ENCODE assay signal across 20 cellular contexts in the genomic region with DNA sequence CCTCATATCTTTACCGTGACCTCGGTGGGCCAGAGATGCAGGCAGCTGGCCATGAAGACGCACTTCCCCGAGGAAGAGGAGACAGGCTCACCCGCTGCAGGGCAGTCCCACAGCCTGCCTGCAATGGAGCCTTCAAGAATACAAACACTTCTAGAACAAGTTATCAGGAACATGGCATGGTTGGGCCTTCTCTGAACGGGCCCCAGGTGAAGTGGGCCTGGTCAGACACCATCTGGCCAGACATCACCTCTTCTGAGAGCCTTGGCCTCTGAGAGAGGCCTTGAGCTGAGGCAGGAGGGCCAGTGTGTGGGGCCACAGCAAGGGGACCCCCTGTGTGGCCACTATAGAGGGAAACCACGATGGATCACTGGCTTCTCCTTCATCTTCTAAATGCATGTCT.
"Had no signal": no experiment of that assay in that cellular context is flagged by ENCODE, and none has a peak within 500 bp of the region (broad histone marks: within the 10 kb centered on the region; RNA-seq: fewer than 3 reads in every experiment).

No MANE protein-coding gene starts in this region.

- H3K9me3 Mint-ChIP-seq: dendritic cell treated with granulocyte-macrophage colony-stimulating factor and Interleukin-4, amounts not matched to agents 40 ng/mL and 50 ng/mL, for 4 days; effector memory CD8-positive, alpha-beta T cell; memory B cell had no signal

- H3K4me3 Mint-ChIP-seq: dendritic cell treated with granulocyte-macrophage colony-stimulating factor and Interleukin-4, amounts not matched to agents 40 ng/mL and 50 ng/mL, for 4 days; effector memory CD8-positive, alpha-beta T cell; memory B cell had no signal

- H3K36me3 ChIP-seq: colonic mucosa, esophagus squamous epithelium, gastrocnemius medialis, heart right ventricle, left lung, lower lobe of right lung had no signal

- H3K27me3 Mint-ChIP-seq: effector memory CD8-positive, alpha-beta T cell had no signal

- ATAC-seq: effector memory CD8-positive, alpha-beta T cell; gastrocnemius medialis; heart right ventricle; left cardiac atrium; left lung; left ventricle myocardium superior; lower lobe of right lung had no signal

- H3K4me1 Mint-ChIP-seq: memory B cell had no signal

- H3K27ac Mint-ChIP-seq: dendritic cell treated with granulocyte-macrophage colony-stimulating factor and Interleukin-4, amounts not matched to agents 40 ng/mL and 50 ng/mL, for 4 days; effector memory CD8-positive, alpha-beta T cell; memory B cell had no signal

- H3K27me3 ChIP-seq: colonic mucosa, esophagus squamous epithelium, gastrocnemius medialis, heart right ventricle, left lung had no signal

- H3K4me1 ChIP-seq: colonic mucosa, heart right ventricle, left lung, lower lobe of right lung had no signal

- H3K9me3 ChIP-seq: colonic mucosa, esophagus squamous epithelium, gastrocnemius medialis, heart right ventricle, left lung, lower lobe of right lung had no signal

- H3K36me3 Mint-ChIP-seq: memory B cell had no signal

- DNase-seq: cerebellar nuclear complex; colonic mucosa; cortex of kidney; effector CD8-positive, alpha-beta T cell; effector memory CD8-positive, alpha-beta T cell; esophagus squamous epithelium; foreskin fibroblast; foreskin melanocyte; gastrocnemius medialis; glutamatergic neuron; heart right ventricle; hippocampal formation; left cardiac atrium; left lung; left ventricle myocardium superior; lower lobe of right lung; mesendoderm; midbrain had no signal

- H3K4me3 ChIP-seq: colonic mucosa, esophagus squamous epithelium, gastrocnemius medialis, heart right ventricle, left lung, lower lobe of right lung had no signal

- H3K27ac ChIP-seq: colonic mucosa, esophagus squamous epithelium, gastrocnemius medialis, heart right ventricle, left lung, lower lobe of right lung had no signal
